In genomic region chr15:37360724-37361123, GRCh38 we compare ENCODE assay signal across 30 cellular contexts.
"Had no signal": no experiment of that assay in that cellular context is flagged by ENCODE, and none has a peak within 500 bp of the region (broad histone marks: within the 10 kb centered on the region; RNA-seq: fewer than 3 reads in every experiment).

No MANE protein-coding gene starts in this region.

- H3K4me1 ChIP-seq: parathyroid adenoma, psoas muscle, spleen, suprapubic skin, testis, tibial artery, transverse colon, upper lobe of right lung, uterus had no signal

- DNase-seq: naive thymus-derived CD8-positive, alpha-beta T cell; nephron progenitor cell; occipital lobe; ovary; posterior cingulate gyrus; psoas muscle; right cardiac atrium; spleen; stimulated activated CD4-positive, alpha-beta T cell treated with anti-CD3 and anti-CD28 coated beads, Interleukin-12 subunit alpha, Interleukin-12 subunit beta, amount 100 ng/mL, for 4 hours; stimulated activated CD4-positive, alpha-beta T cell treated with anti-CD3 and anti-CD28 coated beads, Interleukin-1b, Interleukin-23, amount 100 ng/mL, for 48 hours; stimulated activated CD4-positive, alpha-beta T cell treated with anti-CD3 and anti-CD28 coated beads, Interleukin-4, amount 100 ng/mL, for 1 hour; stimulated activated CD4-positive, alpha-beta T cell treated with anti-CD3 and anti-CD28 coated beads, Interleukin-4, amount 100 ng/mL, for 4 hours; stimulated activated CD8-positive, alpha-beta memory T cell treated with anti-CD3 and anti-CD28 coated beads, Interleukin-4, amount 100 ng/mL, for 48 hours; stimulated activated naive CD4-positive, alpha-beta T cell; stimulated activated naive CD8-positive, alpha-beta T cell treated with anti-CD3 and anti-CD28 coated beads, Interleukin-15, amount 100 ng/mL, for 72 hours; stimulated activated naive CD8-positive, alpha-beta T cell treated with anti-CD3 and anti-CD28 coated beads, Interleukin-15, Interleukin-2, amounts not matched to agents 100 U/mL and 50 U/mL, for 24 hours; substantia nigra; testis; tibial artery; transverse colon; upper lobe of right lung; uterus had no signal

- H3K36me3 ChIP-seq: neural progenitor cell, ovary, spleen, suprapubic skin, tibial artery, transverse colon, upper lobe of right lung, uterus had no signal

- H3K27ac ChIP-seq: neural progenitor cell, ovary, parathyroid adenoma, psoas muscle, skin epidermis, spleen, suprapubic skin, testis, tibial artery, transverse colon, upper lobe of right lung, uterus had no signal

- H3K4me3 ChIP-seq: neural progenitor cell, ovary, psoas muscle, skin epidermis, smooth muscle cell, spleen, suprapubic skin, testis, tibial artery, transverse colon, upper lobe of right lung, uterus had no signal

- H3K9me3 ChIP-seq: ovary, psoas muscle, suprapubic skin, testis, tibial artery, transverse colon, upper lobe of right lung, uterus had no signal

- ATAC-seq: naive thymus-derived CD8-positive, alpha-beta T cell; natural killer cell treated with Interleukin-12 subunit alpha and Interleukin-12 subunit beta and Interleukin-15 and Interleukin-18, amount 100 ng/mL, for 72 hours; psoas muscle; right cardiac atrium; sciatic nerve; stimulated activated memory B cell treated with anti-CD40 and anti-IgM and Interleukin-4, amounts not matched to agents 10 μg/mL and 1 μg/mL and 100 μg/mL, for 72 hours; stimulated activated naive CD8-positive, alpha-beta T cell treated with anti-CD3 and anti-CD28 coated beads, Interleukin-15, amount 100 ng/mL, for 72 hours; stimulated activated naive CD8-positive, alpha-beta T cell treated with anti-CD3 and anti-CD28 coated beads, Interleukin-15, Interleukin-2, amounts not matched to agents 100 U/mL and 50 U/mL, for 24 hours; upper lobe of right lung had no signal

- H2AFZ ChIP-seq: neural progenitor cell, parathyroid adenoma had no signal

- H3K4me2 ChIP-seq: neural progenitor cell, smooth muscle cell had no signal

- H3K9ac ChIP-seq: neural progenitor cell, parathyroid adenoma had no signal

- H3K79me2 ChIP-seq: parathyroid adenoma had no signal

- H3K27me3 ChIP-seq: neural progenitor cell, ovary, spleen, suprapubic skin, testis, tibial artery, transverse colon, upper lobe of right lung, uterus had no signal
